In genomic region chr2:128504242-128505149, GRCh38 we compare ENCODE assay signal across 12 cellular contexts.
DNase-seq lines count a peak whose midpoint lies in the region; ATAC-seq and TF ChIP-seq lines count a peak whose summit lies in the region.
"Had no signal": no experiment of that assay in that cellular context is flagged by ENCODE, and none has a peak within 500 bp of the region (broad histone marks: within the 10 kb centered on the region; RNA-seq: fewer than 3 reads in every experiment).

No MANE protein-coding gene starts in this region.

- no peak overlapping the region for H3K4me3 Mint-ChIP-seq in activated CD4-positive, alpha-beta T cell treated with anti-CD3 and anti-CD28 coated beads, Interleukin-2, amount 10 ng/mL, durations not matched to agents 24 days and 14 days
- H3K4me3 Mint-ChIP-seq: natural killer cell had no signal

- peak overlapping the region; percentile 75 for H3K27ac ChIP-seq in BLaER1
- H3K27ac ChIP-seq: adrenal gland had no signal

- ATAC-seq in GM21367 (IDR thresholded peaks at IDR 0.05; ENCODE audit: unreplicated experiment) (peak; percentile 61), left ventricle myocardium superior (peak; percentile 8)
- no peak for ATAC-seq in stimulated activated naive CD8-positive, alpha-beta T cell treated with anti-CD3 and anti-CD28 coated beads, Interleukin-15, Interleukin-2, amounts not matched to agents 100 U/mL and 50 U/mL, for 24 hours
- ATAC-seq: natural killer cell had no signal

- no peak overlapping the region for H3K27ac Mint-ChIP-seq in activated CD4-positive, alpha-beta T cell treated with anti-CD3 and anti-CD28 coated beads, Interleukin-2, amount 10 ng/mL, durations not matched to agents 24 days and 14 days
- H3K27ac Mint-ChIP-seq: natural killer cell had no signal

- no peaks in the 10 kb centered on the region for H3K4me1 Mint-ChIP-seq in activated CD4-positive, alpha-beta T cell treated with anti-CD3 and anti-CD28 coated beads, Interleukin-2, amount 10 ng/mL, durations not matched to agents 24 days and 14 days
- H3K4me1 Mint-ChIP-seq: natural killer cell had no signal

- H3K4me3 ChIP-seq in BLaER1, result no peak overlapping the region
- H3K4me3 ChIP-seq in NB4 (ENCODE audit: low read depth, low read length), result no peak overlapping the region
- H3K4me3 ChIP-seq: adrenal gland had no signal

- no peaks in the 10 kb centered on the region for H3K36me3 Mint-ChIP-seq in activated CD4-positive, alpha-beta T cell treated with anti-CD3 and anti-CD28 coated beads, Interleukin-2, amount 10 ng/mL, durations not matched to agents 24 days and 14 days (ENCODE audit: low read depth)
- H3K36me3 Mint-ChIP-seq: natural killer cell had no signal

- H3K27me3 Mint-ChIP-seq in activated CD4-positive, alpha-beta T cell treated with anti-CD3 and anti-CD28 coated beads, Interleukin-2, amount 10 ng/mL, durations not matched to agents 24 days and 14 days, result no peaks in the 10 kb centered on the region

- TF ChIP-seq POLR2A in NB4 (IDR thresholded peaks at IDR 0.05; ENCODE audit: extremely low read depth, insufficient read length), result no peak

- no peak for TF ChIP-seq CTCF in NB4 (IDR thresholded peaks at IDR 0.05; ENCODE audit: low read depth, low read length)

- no peaks in the 10 kb centered on the region for H3K36me3 ChIP-seq in BLaER1
- H3K36me3 ChIP-seq: adrenal gland had no signal

- H3K9ac ChIP-seq in BLaER1, result peak overlapping the region; percentile 22; the same call in 1 of the 2 replicates

- no peaks in the 10 kb centered on the region for H3K9me3 Mint-ChIP-seq in activated CD4-positive, alpha-beta T cell treated with anti-CD3 and anti-CD28 coated beads, Interleukin-2, amount 10 ng/mL, durations not matched to agents 24 days and 14 days
- H3K9me3 Mint-ChIP-seq: natural killer cell had no signal

- peaks cover 26% of the 10 kb centered on the region for H4K20me1 ChIP-seq in BLaER1

- H3K27me3 ChIP-seq in BLaER1, result no peaks in the 10 kb centered on the region
- H3K27me3 ChIP-seq: adrenal gland had no signal

- intact Hi-C loops in left ventricle myocardium superior (cut with micrococcal nuclease), result no loop called here
- intact Hi-C loops in activated CD4-positive, alpha-beta T cell treated with anti-CD3 and anti-CD28 coated beads, Interleukin-2, amount 10 ng/mL, durations not matched to agents 24 days and 14 days (cut with micrococcal nuclease), result no loop called here

- peaks cover 76% of the 10 kb centered on the region for H3K4me1 ChIP-seq in BLaER1
- H3K4me1 ChIP-seq: adrenal gland had no signal

- DNase-seq in NB4 (ENCODE audit: low read depth) (peak; percentile 38), left ventricle myocardium superior (no peak), SKM-1 treated with dmso at 0.1 percent for 144 hours (lab: John Stamatoyannopoulos, UW; ENCODE audit: unreplicated experiment) (no peak), anterior cingulate cortex (lab: John Stamatoyannopoulos, UW) (no peak)
- no peak for DNase-seq in activated CD4-positive, alpha-beta T cell treated with anti-CD3 and anti-CD28 coated beads, Interleukin-2, amount 10 ng/mL, durations not matched to agents 24 days and 14 days
- DNase-seq in stimulated activated naive CD8-positive, alpha-beta T cell treated with anti-CD3 and anti-CD28 coated beads, Interleukin-15, Interleukin-2, amounts not matched to agents 100 U/mL and 50 U/mL, for 24 hours, result no peak
- DNase-seq: EL, natural killer cell, NCI-H2029 treated with DMSO at 0.1 percent for 48 hours had no signal

- peak overlapping the region; percentile 78 for H3K4me2 ChIP-seq in BLaER1

- 0 out of 2 replicates have a peak, but pooled peaks cover 4% of the 10 kb centered on the region for H3K9me3 ChIP-seq in BLaER1
- H3K9me3 ChIP-seq: adrenal gland had no signal
